ENCODE assay signal across 13 cellular contexts in the genomic region with DNA sequence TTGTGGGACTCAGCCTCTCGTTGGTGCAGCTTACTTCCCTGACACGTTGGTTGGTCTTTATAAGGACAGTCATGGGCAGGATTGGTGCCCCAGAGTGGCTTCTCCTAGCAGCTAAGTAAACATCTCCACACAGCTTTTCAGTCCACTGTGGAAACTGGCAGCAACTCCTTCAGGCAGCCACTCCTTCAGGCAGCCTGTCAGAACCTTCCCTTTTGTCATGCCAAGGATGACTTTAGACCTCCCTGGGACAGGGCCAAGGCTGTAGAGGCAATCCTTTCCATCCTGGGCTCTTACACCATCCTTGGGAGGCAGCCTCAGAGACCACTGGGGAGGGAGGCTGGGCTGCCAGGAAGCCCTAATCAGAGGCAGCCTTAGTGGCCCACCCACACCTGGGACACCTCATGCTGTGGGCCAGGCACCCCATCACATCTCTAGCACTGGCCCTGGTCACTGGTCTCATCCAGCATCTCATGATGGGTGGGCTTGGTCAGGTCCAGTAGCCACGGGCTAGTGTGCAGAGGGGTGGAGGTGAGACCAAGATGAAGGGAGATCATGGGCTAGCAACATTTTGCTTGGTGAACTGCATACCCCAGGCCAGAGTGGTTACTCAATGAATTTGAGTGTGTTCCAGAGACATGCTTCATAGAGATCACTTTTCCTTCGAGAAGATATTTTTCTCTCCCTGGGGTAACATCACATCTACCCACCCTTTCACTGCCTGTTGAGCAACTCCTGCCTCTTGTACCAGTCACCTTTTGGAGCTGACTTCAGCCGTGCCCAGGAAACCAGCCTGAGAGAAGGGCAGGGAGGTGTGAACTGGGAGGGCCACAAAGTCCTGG. TPM values are rescaled to one million over a fixed set of nuclear protein-coding genes. Genes with fewer than 3 reads are reported as not detected.
A peak's percentile ranks its signal among the peaks of the same experiment; 100 is the strongest.
DNase-seq lines count a peak whose midpoint lies in the region; ATAC-seq and TF ChIP-seq lines count a peak whose summit lies in the region.
"Had no signal": no experiment of that assay in that cellular context is flagged by ENCODE, and none has a peak within 500 bp of the region (broad histone marks: within the 10 kb centered on the region; RNA-seq: fewer than 3 reads in every experiment).

No MANE protein-coding gene starts in this region.

- H2AFZ ChIP-seq in neural progenitor cell (replicated peaks) = no peak overlapping the region

- no peaks in the 10 kb centered on the region for H3K9me3 ChIP-seq in neural progenitor cell (ENCODE audit: low read depth)
- H3K9me3 ChIP-seq: Peyer's patch had no signal

- intact Hi-C loops in left ventricle myocardium superior (cut with micrococcal nuclease) (no loop called here), sciatic nerve (cut with DNase I) (no loop called here)

- no peaks in the 10 kb centered on the region for H3K9me3 Mint-ChIP-seq in neural progenitor cell
- H3K9me3 Mint-ChIP-seq: natural killer cell had no signal

- no peaks in the 10 kb centered on the region for H3K4me1 Mint-ChIP-seq in neural progenitor cell
- H3K4me1 Mint-ChIP-seq: natural killer cell had no signal

- no peak overlapping the region for H3K4me3 Mint-ChIP-seq in neural progenitor cell
- H3K4me3 Mint-ChIP-seq: activated naive CD8-positive, alpha-beta T cell; natural killer cell had no signal

- H3K27ac Mint-ChIP-seq in neural progenitor cell = no peak overlapping the region
- H3K27ac Mint-ChIP-seq: activated naive CD8-positive, alpha-beta T cell; natural killer cell had no signal

- H3K27ac ChIP-seq in angular gyrus (ENCODE audit: low read depth, low read length) (peak overlapping the region; percentile 37), neural progenitor cell (no peak overlapping the region)

- H3K79me2 ChIP-seq in neural progenitor cell (ENCODE audit: low read depth) = no peaks in the 10 kb centered on the region

- no peaks in the 10 kb centered on the region for H3F3A ChIP-seq in neural progenitor cell (ENCODE audit: low read depth)

- H3K27me3 Mint-ChIP-seq in neural progenitor cell (ENCODE audit: insufficient read depth, low read depth) = no peaks in the 10 kb centered on the region
- H3K27me3 Mint-ChIP-seq: activated naive CD8-positive, alpha-beta T cell had no signal

- no peak overlapping the region for H3K9ac ChIP-seq in neural progenitor cell

- no peak for TF ChIP-seq CTCF in neural progenitor cell (IDR thresholded peaks at IDR 0.05)

- H3K27me3 ChIP-seq in neural progenitor cell = no peaks in the 10 kb centered on the region
- H3K27me3 ChIP-seq: Peyer's patch had no signal

- peaks cover 6% of the 10 kb centered on the region for H3K36me3 Mint-ChIP-seq in neural progenitor cell
- H3K36me3 Mint-ChIP-seq: activated naive CD8-positive, alpha-beta T cell; natural killer cell had no signal

- DNase-seq in AG08396 (ENCODE audit: low spot score) (peak; percentile 14), left ventricle myocardium superior (peak; percentile 55), sciatic nerve (ENCODE audit: low spot score) (peak; percentile 72), HT-29 (ENCODE audit: low spot score) (no peak), activated T-cell treated with anti-CD3 and anti-CD28 coated beads for 4 hours (no peak), neural progenitor cell (ENCODE audit: low spot score) (no peak)
- DNase-seq: DMS53; natural killer cell; Peyer's patch; stimulated activated CD4-positive, alpha-beta T cell treated with anti-CD3 and anti-CD28 coated beads, Interleukin-1b, Interleukin-23, amount 100 ng/mL, for 48 hours had no signal

- H3K4me3 ChIP-seq in neural progenitor cell = no peak overlapping the region
- H3K4me3 ChIP-seq: Peyer's patch had no signal

- H3K4me1 ChIP-seq in neural progenitor cell = no peaks in the 10 kb centered on the region
- H3K4me1 ChIP-seq: Peyer's patch had no signal

- H4K20me1 ChIP-seq in neural progenitor cell (ENCODE audit: low read depth) = no peaks in the 10 kb centered on the region

- no peak overlapping the region for H3K4me2 ChIP-seq in neural progenitor cell

- H3K36me3 ChIP-seq in neural progenitor cell = peaks cover 2% of the 10 kb centered on the region
- H3K36me3 ChIP-seq: Peyer's patch had no signal

- ATAC-seq in left ventricle myocardium superior = peak; percentile 67
- peak; percentile 84 for ATAC-seq in sciatic nerve
- ATAC-seq in GM19023 (IDR thresholded peaks at IDR 0.05; ENCODE audit: unreplicated experiment) = no peak

RNA-seq across cellular contexts. Expression of a gene that starts 44.0 kb away (rescaled TPM):
- total RNA-seq in left ventricle myocardium superior (4.9 TPM), sciatic nerve (15.6 TPM), neural progenitor cell (ENCODE audit: low replicate concordance) (5.2 and 5.9 TPM in 2 replicates)
- 3.5 TPM in 2 replicates for total RNA-seq in HT-29 (2014; rRNA removed; shearing (Covaris generic))

Comparison
In these comparisons a context has a peak if more than half of its experiments do, and no peak if none do; other contexts are left out.
1. DNase-seq: peak in AG08396 (single experiment), left ventricle myocardium superior (single experiment) and sciatic nerve (single experiment); none in HT-29 (single experiment), activated T-cell treated with anti-CD3 and anti-CD28 coated beads for 4 hours (single experiment) and neural progenitor cell (single experiment).